8 cellular contexts compared by ENCODE assay signal in genomic region chr16:89574681-89575246, GRCh38. TPM values are rescaled to one million over a fixed set of nuclear protein-coding genes. Genes with fewer than 3 reads are reported as not detected.
DNase-seq lines count a peak whose midpoint lies in the region; ATAC-seq and TF ChIP-seq lines count a peak whose summit lies in the region.

No MANE protein-coding gene starts in this region.

- DNase-seq in EL (peak; percentile 82), SKM-1 treated with dmso at 0.1 percent for 144 hours (lab: John Stamatoyannopoulos, UW; ENCODE audit: unreplicated experiment) (peak; percentile 64), islet precursor cell (peak; percentile 91)
- DNase-seq in stimulated activated CD8-positive, alpha-beta memory T cell treated with anti-CD3 and anti-CD28 coated beads, Interleukin-4, amount 100 ng/mL, for 48 hours: peak; percentile 78

- H3K9me3 Mint-ChIP-seq in brain: peaks cover 0 to 8% (median 0%) of the 10 kb centered on the region in 5 experiments

- peaks cover 4% of the 10 kb centered on the region for H3K36me3 Mint-ChIP-seq in brain

- H3K27me3 Mint-ChIP-seq in brain: peaks cover 60% of the 10 kb centered on the region

- peak overlapping the region in 4 of 5 experiments; percentile 49 to 65 (median 56) for H3K4me3 Mint-ChIP-seq in brain

- ATAC-seq in HG03108 (IDR thresholded peaks at IDR 0.05; ENCODE audit: unreplicated experiment) (peak; percentile 46), GM19328 (IDR thresholded peaks at IDR 0.05; ENCODE audit: unreplicated experiment) (no peak), GM21447 (IDR thresholded peaks at IDR 0.05; ENCODE audit: unreplicated experiment) (no peak)

- peaks cover 4% of the 10 kb centered on the region for H3K4me1 Mint-ChIP-seq in brain

- no peak overlapping the region for H3K27ac Mint-ChIP-seq in brain

- peak; percentile 44 to 73 for TF ChIP-seq CTCF in brain (conservative IDR thresholded peaks at IDR 0.05)

RNA-seq across cellular contexts. Expression of gene CPNE7, which starts 0.8 kb away (rescaled TPM):
- polyA plus RNA-seq in brain (ENCODE audit: insufficient read depth, low read depth, low replicate concordance): 3.7 TPM

RNA-seq across cellular contexts. Expression of gene RPL13, which starts 14.3 kb away (rescaled TPM):
- polyA plus RNA-seq in brain (ENCODE audit: insufficient read depth, low read depth, low replicate concordance): 5,084 TPM

RNA-seq across cellular contexts. Expression of gene DPEP1, which starts 38.7 kb away (rescaled TPM):
- polyA plus RNA-seq in brain (ENCODE audit: insufficient read depth, low read depth, low replicate concordance): 0.59 TPM
